ENCODE assay signal across 24 cellular contexts in genomic region chr21:33522297-33522696, GRCh38.
"Had no signal": no experiment of that assay in that cellular context is flagged by ENCODE, and none has a peak within 500 bp of the region (broad histone marks: within the 10 kb centered on the region; RNA-seq: fewer than 3 reads in every experiment).

No MANE protein-coding gene starts in this region.

- H3K27me3 ChIP-seq: esophagus muscularis mucosa, foreskin keratinocyte, gastroesophageal sphincter, heart right ventricle, left lung, right atrium auricular region, spleen, testis, tibial artery had no signal

- ATAC-seq: foreskin keratinocyte; gastroesophageal sphincter; heart right ventricle; left cardiac atrium; left lung; naive thymus-derived CD8-positive, alpha-beta T cell; stimulated activated memory B cell treated with anti-CD40 and anti-IgM and Interleukin-4, amounts not matched to agents 10 μg/mL and 1 μg/mL and 100 μg/mL, for 72 hours; stimulated activated naive CD8-positive, alpha-beta T cell treated with anti-CD3 and anti-CD28 coated beads, Interleukin-15, Interleukin-2, amounts not matched to agents 100 U/mL and 50 U/mL, for 24 hours had no signal

- DNase-seq: dermis blood vessel endothelial cell; effector memory CD4-positive, alpha-beta T cell; foreskin keratinocyte; heart right ventricle; hippocampal formation; left cardiac atrium; left lung; naive thymus-derived CD8-positive, alpha-beta T cell; nephron progenitor cell; nucleus accumbens; spleen; stimulated activated CD4-positive, alpha-beta T cell treated with anti-CD3 and anti-CD28 coated beads, Interleukin-4, amount 100 ng/mL, for 4 hours; stimulated activated naive CD8-positive, alpha-beta T cell treated with anti-CD3 and anti-CD28 coated beads, Interleukin-15, Interleukin-2, amounts not matched to agents 100 U/mL and 50 U/mL, for 24 hours; substantia nigra; testis; tibial artery had no signal

- H3K9me3 Mint-ChIP-seq: naive thymus-derived CD8-positive, alpha-beta T cell; nephron progenitor cell; stimulated activated memory B cell treated with anti-CD40 and anti-IgM and Interleukin-4, amounts not matched to agents 10 μg/mL and 1 μg/mL and 100 μg/mL, for 72 hours; type B pancreatic cell had no signal

- H3K4me3 ChIP-seq: coronary artery, esophagus muscularis mucosa, gastroesophageal sphincter, heart right ventricle, left lung, prostate gland, right atrium auricular region, skin epidermis, spleen, testis, tibial artery had no signal

- H3K27ac Mint-ChIP-seq: nephron progenitor cell; stimulated activated memory B cell treated with anti-CD40 and anti-IgM and Interleukin-4, amounts not matched to agents 10 μg/mL and 1 μg/mL and 100 μg/mL, for 72 hours; type B pancreatic cell had no signal

- H3K4me3 Mint-ChIP-seq: naive thymus-derived CD8-positive, alpha-beta T cell; nephron progenitor cell; stimulated activated memory B cell treated with anti-CD40 and anti-IgM and Interleukin-4, amounts not matched to agents 10 μg/mL and 1 μg/mL and 100 μg/mL, for 72 hours; type B pancreatic cell had no signal

- H3K27ac ChIP-seq: coronary artery, esophagus muscularis mucosa, foreskin keratinocyte, gastroesophageal sphincter, heart right ventricle, left lung, prostate gland, right atrium auricular region, skin epidermis, spleen, testis, tibial artery had no signal

- H3K9me3 ChIP-seq: esophagus muscularis mucosa, gastroesophageal sphincter, heart right ventricle, left lung, prostate gland, right atrium auricular region, spleen, testis, tibial artery had no signal

- H3K27me3 Mint-ChIP-seq: naive thymus-derived CD8-positive, alpha-beta T cell; stimulated activated memory B cell treated with anti-CD40 and anti-IgM and Interleukin-4, amounts not matched to agents 10 μg/mL and 1 μg/mL and 100 μg/mL, for 72 hours; type B pancreatic cell had no signal

- H3K4me1 ChIP-seq: esophagus muscularis mucosa, foreskin keratinocyte, gastroesophageal sphincter, left lung, prostate gland, right atrium auricular region, testis, tibial artery had no signal

- H3K4me1 Mint-ChIP-seq: naive thymus-derived CD8-positive, alpha-beta T cell; nephron progenitor cell; stimulated activated memory B cell treated with anti-CD40 and anti-IgM and Interleukin-4, amounts not matched to agents 10 μg/mL and 1 μg/mL and 100 μg/mL, for 72 hours had no signal
